In the genomic region with DNA sequence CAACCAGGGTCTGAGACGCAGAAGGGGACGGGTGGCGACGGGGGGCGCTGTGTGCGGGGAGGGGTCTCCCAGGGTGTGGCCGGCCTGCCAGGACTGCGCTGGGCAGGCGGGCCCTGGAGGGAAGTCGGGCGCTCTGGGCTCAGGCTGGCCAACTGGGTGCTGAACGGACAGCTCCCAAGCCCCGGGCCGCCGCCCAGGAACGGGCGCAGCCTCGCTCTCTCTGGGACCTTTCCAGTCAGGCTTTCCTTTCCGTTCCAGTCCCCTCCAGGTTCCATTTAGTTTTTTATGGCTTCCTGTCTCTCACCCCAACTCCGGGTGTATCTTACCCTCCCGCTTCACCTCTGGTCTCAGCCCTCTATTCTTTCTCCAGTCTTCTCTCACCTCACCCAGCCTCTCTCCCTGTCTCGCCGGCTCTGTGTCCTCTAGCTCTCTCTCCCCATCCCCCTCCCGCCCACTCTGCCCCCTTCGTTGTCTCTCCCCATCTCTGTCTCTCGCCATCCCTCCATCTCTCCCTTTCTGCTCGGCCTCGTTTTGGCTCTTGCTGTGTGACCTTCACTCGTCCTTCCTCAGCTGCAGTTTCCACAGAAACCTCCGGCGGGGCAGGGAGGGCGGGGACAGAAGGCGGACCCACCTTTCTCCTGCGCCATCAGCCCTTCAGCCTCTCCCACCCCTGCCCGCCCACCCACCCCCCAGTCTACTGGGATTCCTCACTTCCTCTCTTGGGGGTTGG, we compare ENCODE assay signal across 9 cellular contexts. TPM values are rescaled to one million over a fixed set of nuclear protein-coding genes. Genes with fewer than 3 reads are reported as not detected.
DNase-seq lines count a peak whose midpoint lies in the region; ATAC-seq and TF ChIP-seq lines count a peak whose summit lies in the region.
"Had no signal": no experiment of that assay in that cellular context is flagged by ENCODE, and none has a peak within 500 bp of the region (broad histone marks: within the 10 kb centered on the region; RNA-seq: fewer than 3 reads in every experiment).

No MANE protein-coding gene starts in this region.

- CTCF ChIA-PET in activated CD8-positive, alpha-beta memory T cell treated with anti-CD3 and anti-CD28 coated beads, Interleukin-2, amount 10 ng/mL, durations not matched to agents 7 days and 5 days (lab: Charles Lee), result interaction anchor here (0.6 to 1.5 kb wide), 4 partner anchors 35 to 321 kb away, joined by 3 to 4 read pairs (median 3); no protein-coding TSS in a partner anchor

- no peaks in the 10 kb centered on the region for H3K9me3 ChIP-seq in neural cell (ENCODE audit: low read length)

- no peaks in the 10 kb centered on the region for H3K9me2 ChIP-seq in neural cell (ENCODE audit: insufficient read depth, low read length)

- H3K36me3 Mint-ChIP-seq in activated CD8-positive, alpha-beta memory T cell treated with anti-CD3 and anti-CD28 coated beads, Interleukin-2, amount 10 ng/mL, durations not matched to agents 7 days and 5 days, result no peaks in the 10 kb centered on the region

- TF ChIP-seq RAD21 in neural cell (conservative IDR thresholded peaks at IDR 0.05), result no peak

- H3K79me2 ChIP-seq in neural cell (replicated peaks; ENCODE audit: insufficient read depth, low read length), result peaks cover 27% of the 10 kb centered on the region

- TF ChIP-seq EP300 in neural cell (conservative IDR thresholded peaks at IDR 0.05; ENCODE audit: poor library complexity, severe bottlenecking), result no peak

- no peak overlapping the region for H2AFZ ChIP-seq in neural cell (ENCODE audit: low read depth, low read length)

- no peaks in the 10 kb centered on the region for H3K9me3 Mint-ChIP-seq in activated CD8-positive, alpha-beta memory T cell treated with anti-CD3 and anti-CD28 coated beads, Interleukin-2, amount 10 ng/mL, durations not matched to agents 7 days and 5 days (ENCODE audit: low read depth)

- H3K4me3 ChIP-seq in fibroblast of mammary gland (ENCODE audit: control insufficient read depth, low read depth, low read length) (no peak overlapping the region), neural cell (ENCODE audit: low read length) (peak overlapping the region; percentile 100)

- H4K20me1 ChIP-seq in neural cell (ENCODE audit: insufficient read depth), result no peaks in the 10 kb centered on the region

- no peak overlapping the region for H3K27ac Mint-ChIP-seq in activated CD8-positive, alpha-beta memory T cell treated with anti-CD3 and anti-CD28 coated beads, Interleukin-2, amount 10 ng/mL, durations not matched to agents 7 days and 5 days

- ATAC-seq in activated CD8-positive, alpha-beta memory T cell treated with anti-CD3 and anti-CD28 coated beads, Interleukin-2, amount 10 ng/mL, durations not matched to agents 7 days and 5 days, result peak; percentile 38

- no peak for TF ChIP-seq CTCF in fibroblast of mammary gland (conservative IDR thresholded peaks at IDR 0.05; ENCODE audit: control insufficient read depth, insufficient read depth, low read depth, low read length)
- no peak for TF ChIP-seq CTCF in neural cell (IDR thresholded peaks at IDR 0.05; ENCODE audit: poor library complexity, severe bottlenecking)

- H3K36me3 ChIP-seq in neural cell (ENCODE audit: insufficient read depth, low read length), result no peaks in the 10 kb centered on the region

- H3K27me3 ChIP-seq in neural cell (ENCODE audit: insufficient read depth, low read depth, low read length), result peaks cover 9% of the 10 kb centered on the region

- DNase-seq in EH (ENCODE audit: low read depth) (peak; percentile 53), M059J (ENCODE audit: low read depth) (peak; percentile 48), fibroblast of mammary gland (ENCODE audit: low read depth) (peak; percentile 22), putamen (ENCODE audit: low spot score) (no peak), NCI-H2081 (lab: John Stamatoyannopoulos, UW) (no peak), NCI-H2196 treated with DMSO at 0.1 percent for 48 hours (lab: John Stamatoyannopoulos, UW; ENCODE audit: unreplicated experiment) (no peak)
- DNase-seq in activated CD8-positive, alpha-beta memory T cell treated with anti-CD3 and anti-CD28 coated beads, Interleukin-2, amount 10 ng/mL, durations not matched to agents 7 days and 5 days, result peak; percentile 55

- no peak overlapping the region for H3K4me3 Mint-ChIP-seq in activated CD8-positive, alpha-beta memory T cell treated with anti-CD3 and anti-CD28 coated beads, Interleukin-2, amount 10 ng/mL, durations not matched to agents 7 days and 5 days

- H3K9ac ChIP-seq in neural cell (ENCODE audit: low read length), result peak overlapping the region; percentile 95

- peak overlapping the region; percentile 99 for H3K27ac ChIP-seq in neural cell (ENCODE audit: low read length)

- peaks cover 11% of the 10 kb centered on the region for H3F3A ChIP-seq in neural cell (ENCODE audit: insufficient read depth, low read length, poor library complexity, severe bottlenecking)

- peak overlapping the region; percentile 89 for H3K4me2 ChIP-seq in neural cell (ENCODE audit: low read length)

- peaks cover 72% of the 10 kb centered on the region for H3K27me3 Mint-ChIP-seq in activated CD8-positive, alpha-beta memory T cell treated with anti-CD3 and anti-CD28 coated beads, Interleukin-2, amount 10 ng/mL, durations not matched to agents 7 days and 5 days

- H3K4me1 Mint-ChIP-seq in activated CD8-positive, alpha-beta memory T cell treated with anti-CD3 and anti-CD28 coated beads, Interleukin-2, amount 10 ng/mL, durations not matched to agents 7 days and 5 days, result peaks cover 28% of the 10 kb centered on the region

TF ChIP-seq in neural cell, 6 proteins besides CTCF, POLR2A, EP300 and RAD21:
- TF ChIP-seq POLR2AphosphoS5 (IDR thresholded peaks at IDR 0.05), result peak; percentile 3
- TF ChIP-seq REST (IDR thresholded peaks at IDR 0.05; ENCODE audit: borderline replicate concordance), result no peak
- TF ChIP-seq EZH2 (IDR thresholded peaks at IDR 0.05; ENCODE audit: borderline replicate concordance, insufficient read depth, low read length, poor library complexity, severe bottlenecking), result no peak
- TF ChIP-seq SMC3 (conservative IDR thresholded peaks at IDR 0.05; ENCODE audit: poor library complexity), result no peak

RNA-seq across cellular contexts. Expression of gene ATP1A3, which starts 3.3 kb away (rescaled TPM):
- total RNA-seq in M059J (2014; rRNA removed; shearing (Covaris generic)), result 0.05 TPM in 1 of 2 replicates, not detected in the other
- 1 to 10 TPM; 3.4 to 5.6 TPM for total RNA-seq in activated CD8-positive, alpha-beta memory T cell treated with anti-CD3 and anti-CD28 coated beads, Interleukin-2, amount 10 ng/mL, durations not matched to agents 7 days and 5 days
- 36.2 and 53.6 TPM in 2 replicates for polyA plus RNA-seq in neural cell
- 152 and 155 TPM in 2 replicates for polyA minus RNA-seq in neural cell
- total RNA-seq: kidney epithelial cell had no signal

RNA-seq across cellular contexts. Expression of gene RABAC1, which starts 38.2 kb away (rescaled TPM):
- 237 and 244 TPM in 2 replicates for total RNA-seq in M059J (2014; rRNA removed; shearing (Covaris generic))
- total RNA-seq in activated CD8-positive, alpha-beta memory T cell treated with anti-CD3 and anti-CD28 coated beads, Interleukin-2, amount 10 ng/mL, durations not matched to agents 7 days and 5 days, result 10 to 100 TPM; 81.3 to 93.9 TPM
- polyA plus RNA-seq in neural cell, result 279 and 290 TPM in 2 replicates
- polyA minus RNA-seq in neural cell, result 81.8 and 91.5 TPM in 2 replicates

Comparison
In these comparisons a context has a peak if more than half of its experiments do, and no peak if none do; other contexts are left out.
1. DNase-seq: peak in EH (single experiment), M059J (single experiment), activated CD8-positive, alpha-beta memory T cell treated with anti-CD3 and anti-CD28 coated beads, Interleukin-2, amount 10 ng/mL, durations not matched to agents 7 days and 5 days (single experiment) and fibroblast of mammary gland (single experiment); none in putamen (single experiment), NCI-H2081 (0 of 2) and NCI-H2196 treated with DMSO at 0.1 percent for 48 hours (single experiment).